In genomic region chr15:89587955-89588354, GRCh38 we compare ENCODE assay signal across 1 cellular context.
TF ChIP-seq lines count a peak whose summit lies in the region.

No MANE protein-coding gene starts in this region.

TF ChIP-seq in WTC11, 78 proteins besides CTCF, POLR2A, EP300 and RAD21 (continued from another document):
- TF ChIP-seq ERG (CRISPR knock-in tag; IDR thresholded peaks at IDR 0.05), result no peak
- no peak for TF ChIP-seq ZNF671 (CRISPR knock-in tag; IDR thresholded peaks at IDR 0.05)
- TF ChIP-seq IRF2 (CRISPR knock-in tag; IDR thresholded peaks at IDR 0.05; ENCODE audit: borderline replicate concordance, low read depth), result no peak
- no peak for TF ChIP-seq CREM (CRISPR knock-in tag; IDR thresholded peaks at IDR 0.05)
- TF ChIP-seq ZNF425 (CRISPR knock-in tag; conservative IDR thresholded peaks at IDR 0.05), result no peak
TF ChIP-seq in WTC11: peak in this region for 0.
